Comparison of ENCODE assay signal across 16 cellular contexts in the genomic region with DNA sequence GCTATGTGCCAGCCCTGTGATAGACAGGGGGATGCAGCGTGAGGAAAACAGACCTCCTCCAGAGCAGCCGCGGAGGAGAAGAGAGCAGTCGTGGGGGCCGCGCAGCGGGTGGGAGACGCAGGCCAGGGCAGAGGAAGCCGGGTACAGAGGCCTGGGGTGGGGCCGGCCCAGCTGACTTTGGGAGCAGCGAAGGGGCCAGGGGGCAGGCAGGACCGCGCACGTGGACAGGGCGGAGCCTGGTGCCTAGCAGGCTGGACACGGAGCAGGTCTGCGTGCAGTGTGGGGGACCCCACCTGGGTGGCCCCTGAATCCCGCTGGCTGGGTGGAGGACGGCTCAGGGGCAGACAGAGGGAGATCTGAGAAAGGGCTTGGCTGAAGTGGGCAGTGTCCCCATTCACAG. TPM values are rescaled to one million over a fixed set of nuclear protein-coding genes. Genes with fewer than 3 reads are reported as not detected.
DNase-seq lines count a peak whose midpoint lies in the region; ATAC-seq, FAIRE-seq and TF ChIP-seq lines count a peak whose summit lies in the region.
"Had no signal": no experiment of that assay in that cellular context is flagged by ENCODE, and none has a peak within 500 bp of the region (broad histone marks: within the 10 kb centered on the region; RNA-seq: fewer than 3 reads in every experiment).

No MANE protein-coding gene starts in this region.

- H3K36me3 Mint-ChIP-seq in Caco-2 (ENCODE audit: insufficient read depth, unreplicated experiment) (peaks cover 46% of the 10 kb centered on the region), neural progenitor cell (no peaks in the 10 kb centered on the region), Calu3 (ENCODE audit: insufficient read depth, unreplicated experiment) (peaks cover 10% of the 10 kb centered on the region)
- H3K36me3 Mint-ChIP-seq: IgD-negative memory B cell had no signal

- ATAC-seq in K562: no peak

- H3K9me3 ChIP-seq in Caco-2 (no peaks in the 10 kb centered on the region), K562 (replicated peaks; ENCODE audit: control insufficient read depth, insufficient read depth, low read depth, low read length) (no peaks in the 10 kb centered on the region), hepatocyte (ENCODE audit: low read depth) (no peaks in the 10 kb centered on the region), neural progenitor cell (ENCODE audit: low read depth) (no peaks in the 10 kb centered on the region), Karpas-422 (ENCODE audit: low read length) (no peaks in the 10 kb centered on the region)
- H3K9me3 ChIP-seq: BE2C had no signal

- H3K9me3 Mint-ChIP-seq in Caco-2 (ENCODE audit: unreplicated experiment) (no peaks in the 10 kb centered on the region), neural progenitor cell (no peaks in the 10 kb centered on the region), Calu3 (ENCODE audit: low read depth, unreplicated experiment) (no peaks in the 10 kb centered on the region)
- H3K9me3 Mint-ChIP-seq: H9, IgD-negative memory B cell had no signal

- H3K27me3 Mint-ChIP-seq in Caco-2 (ENCODE audit: insufficient read depth, unreplicated experiment) (no peaks in the 10 kb centered on the region), neural progenitor cell (ENCODE audit: insufficient read depth, low read depth) (peaks cover 4% of the 10 kb centered on the region), Calu3 (ENCODE audit: unreplicated experiment) (no peaks in the 10 kb centered on the region)
- H3K27me3 Mint-ChIP-seq: IgD-negative memory B cell had no signal

- POLR2A ChIA-PET in Caco-2 (lab: Charles Lee): no interaction called here
- POLR2A ChIA-PET in K562 (lab: Yijun Ruan, JAX): interaction anchor here (0.9 kb wide), 1 partner anchor 22 kb away, joined by 4 read pairs; no protein-coding TSS in a partner anchor

- peak overlapping the region; percentile 66 for H3K27ac ChIP-seq in K562 (ENCODE audit: extremely low read depth, low read depth, low read length)
- peak overlapping the region; percentile 84 for H3K27ac ChIP-seq in hepatocyte
- H3K27ac ChIP-seq in neural progenitor cell: no peak overlapping the region
- H3K27ac ChIP-seq in Karpas-422 (ENCODE audit: low read length): no peak overlapping the region

- H3K4me1 ChIP-seq in Caco-2 (peaks cover 66% of the 10 kb centered on the region), K562 (replicated peaks in 1 of 2; ENCODE audit: control insufficient read depth in 2 of 2, insufficient read depth in 2 of 2, low read length in 2 of 2) (peaks cover 68 to 96% of the 10 kb centered on the region in 2 experiments), hepatocyte (ENCODE audit: insufficient read depth) (peaks cover 48% of the 10 kb centered on the region), neural progenitor cell (no peaks in the 10 kb centered on the region), Karpas-422 (ENCODE audit: low read length) (no peaks in the 10 kb centered on the region)

- H3F3A ChIP-seq in neural progenitor cell (ENCODE audit: low read depth): no peaks in the 10 kb centered on the region

- TF ChIP-seq CTCF in Caco-2 (IDR thresholded peaks at IDR 0.05; ENCODE audit: insufficient read depth in 1 of 2, low read depth in 1 of 2, low read length in 1 of 2, severe bottlenecking in 1 of 2, unreplicated experiment in 1 of 2): no peak
- TF ChIP-seq CTCF in K562 (IDR thresholded peaks at IDR 0.05 in 2 of 3, conservative IDR thresholded peaks at IDR 0.05 in 1 of 3; ENCODE audit: insufficient read depth in 2 of 3, low read depth in 1 of 3, low read length in 3 of 3): no peak
- no peak for TF ChIP-seq CTCF in hepatocyte (IDR thresholded peaks at IDR 0.05; ENCODE audit: poor library complexity)
- TF ChIP-seq CTCF in neural progenitor cell (IDR thresholded peaks at IDR 0.05): no peak
- no peak for TF ChIP-seq CTCF in Calu3 (IDR thresholded peaks at IDR 0.05; ENCODE audit: unreplicated experiment)

- TF ChIP-seq RAD21 in K562 (CRISPR knock-in tag; conservative IDR thresholded peaks at IDR 0.05 in 1 of 2, IDR thresholded peaks at IDR 0.05 in 1 of 2): no peak

- no TSS peak for BruUV-seq in Caco-2 (replicated peaks; lab: Mats Ljungman, UMichigan)
- BruUV-seq in K562 (replicated peaks; lab: Mats Ljungman, UMichigan): no TSS peak
- BruUV-seq in Calu3 (replicated peaks; lab: Mats Ljungman, UMichigan): no TSS peak

- H3K9ac ChIP-seq in K562 (ENCODE audit: insufficient read depth in 1 of 2, low read depth in 2 of 2, low read length in 2 of 2): peak overlapping the region; percentile 44 to 77; a peak in 3 of 4 replicates
- no peak overlapping the region for H3K9ac ChIP-seq in neural progenitor cell
- H3K9ac ChIP-seq in Karpas-422 (ENCODE audit: low read length): no peak overlapping the region

- H3K4me1 Mint-ChIP-seq in Caco-2 (ENCODE audit: low read depth, unreplicated experiment) (peaks cover 36% of the 10 kb centered on the region), neural progenitor cell (peaks cover 2% of the 10 kb centered on the region), Calu3 (ENCODE audit: low read depth, unreplicated experiment) (no peaks in the 10 kb centered on the region)

- H4K20me1 ChIP-seq in K562 (replicated peaks; ENCODE audit: control insufficient read depth, insufficient read depth, low read length): peaks cover 4% of the 10 kb centered on the region; the same call in 1 of the 2 replicates
- no peaks in the 10 kb centered on the region for H4K20me1 ChIP-seq in hepatocyte (ENCODE audit: insufficient read depth, poor library complexity, severe bottlenecking)
- no peaks in the 10 kb centered on the region for H4K20me1 ChIP-seq in neural progenitor cell (ENCODE audit: low read depth)
- H4K20me1 ChIP-seq in Karpas-422 (ENCODE audit: insufficient read depth, low read depth, low read length): no peaks in the 10 kb centered on the region

- FAIRE-seq in K562 (lab: Jason Lieb, UNC): no peak

- peak overlapping the region; percentile 46 for H3K4me2 ChIP-seq in K562 (ENCODE audit: insufficient read depth, low read length)
- peak overlapping the region; percentile 58 for H3K4me2 ChIP-seq in hepatocyte
- H3K4me2 ChIP-seq in neural progenitor cell: no peak overlapping the region
- no peak overlapping the region for H3K4me2 ChIP-seq in Karpas-422 (ENCODE audit: low read depth, low read length, poor library complexity, severe bottlenecking)

- H3K27me3 ChIP-seq in Caco-2 (replicated peaks; ENCODE audit: control insufficient read depth, insufficient read depth, low read length): no peaks in the 10 kb centered on the region
- no peaks in the 10 kb centered on the region for H3K27me3 ChIP-seq in K562 (ENCODE audit: control insufficient read depth in 2 of 2, insufficient read depth in 2 of 2, low read length in 2 of 2)
- no peaks in the 10 kb centered on the region for H3K27me3 ChIP-seq in hepatocyte
- H3K27me3 ChIP-seq in neural progenitor cell: no peaks in the 10 kb centered on the region
- no peaks in the 10 kb centered on the region for H3K27me3 ChIP-seq in Karpas-422 (ENCODE audit: low read length)
- H3K27me3 ChIP-seq: BE2C had no signal

- H3K4me3 Mint-ChIP-seq in Caco-2 (ENCODE audit: unreplicated experiment) (no peak overlapping the region), neural progenitor cell (no peak overlapping the region), Calu3 (ENCODE audit: low read depth, unreplicated experiment) (no peak overlapping the region)
- H3K4me3 Mint-ChIP-seq: H9, IgD-negative memory B cell had no signal

- no peaks in the 10 kb centered on the region for H3K9me2 ChIP-seq in hepatocyte (replicated peaks; ENCODE audit: insufficient read depth)
- no peaks in the 10 kb centered on the region for H3K9me2 ChIP-seq in Karpas-422 (replicated peaks; ENCODE audit: insufficient read depth, low read length)

- H2AFZ ChIP-seq in K562 (ENCODE audit: low read depth, low read length) (no peak overlapping the region), hepatocyte (no peak overlapping the region), neural progenitor cell (replicated peaks) (no peak overlapping the region), Karpas-422 (ENCODE audit: low read length) (no peak overlapping the region)

- in situ Hi-C loops in K562 (cut with MboI): no loop called here

- peak overlapping the region; percentile 59 for H3K27ac Mint-ChIP-seq in Caco-2 (ENCODE audit: unreplicated experiment)
- H3K27ac Mint-ChIP-seq in neural progenitor cell: peak overlapping the region; percentile 87
- no peak overlapping the region for H3K27ac Mint-ChIP-seq in Calu3 (ENCODE audit: unreplicated experiment)

- DNase-seq in Caco-2: no peak
- peak in 2 of 4 experiments; percentile 46 to 51 for DNase-seq in K562 (ENCODE audit: extremely low read depth in 1 of 4, low spot score in 3 of 4)
- no peak for DNase-seq in hepatocyte (ENCODE audit: low spot score)
- no peak for DNase-seq in neural progenitor cell (ENCODE audit: low spot score)
- no peak for DNase-seq in Karpas-422
- DNase-seq in GOT3 (lab: John Stamatoyannopoulos, UW): no peak
- DNase-seq in Calu3: no peak
- DNase-seq in DMS114 treated with DMSO at 0.1 percent for 48 hours (lab: John Stamatoyannopoulos, UW; ENCODE audit: unreplicated experiment): no peak
- DNase-seq: BE2C, H9, MV-4-11, NCI-H1436, NCI-H2029 treated with DMSO at 0.1 percent for 48 hours, NCI-H510A, NCI-H82 had no signal

- intact Hi-C loops in Caco-2 (cut with micrococcal nuclease; ENCODE audit: unreplicated experiment): loop anchor here (5.0 kb wide), 1 partner anchor 358 kb away; a partner anchor contains a TSS
- intact Hi-C loops in K562 (cut with micrococcal nuclease): no loop called here
- intact Hi-C loops in Calu3 (cut with micrococcal nuclease; ENCODE audit: unreplicated experiment): no loop called here

- TF ChIP-seq EP300 in K562 (IDR thresholded peaks at IDR 0.05; ENCODE audit: low read length): no peak

- peaks cover 3% of the 10 kb centered on the region for H3K36me3 ChIP-seq in Caco-2 (ENCODE audit: control insufficient read depth, insufficient read depth, low read length)
- H3K36me3 ChIP-seq in K562 (ENCODE audit: control insufficient read depth, insufficient read depth, low read length): peaks cover 45% of the 10 kb centered on the region; the same call in 2 of the 3 replicates
- H3K36me3 ChIP-seq in hepatocyte (replicated peaks; ENCODE audit: insufficient read depth, low read depth): no peaks in the 10 kb centered on the region
- H3K36me3 ChIP-seq in neural progenitor cell: no peaks in the 10 kb centered on the region
- no peaks in the 10 kb centered on the region for H3K36me3 ChIP-seq in Karpas-422 (ENCODE audit: insufficient read depth, low read length)
- H3K36me3 ChIP-seq: BE2C had no signal

- H3K79me2 ChIP-seq in K562 (ENCODE audit: control insufficient read depth, insufficient read depth, low read length): peaks cover 59% of the 10 kb centered on the region
- no peaks in the 10 kb centered on the region for H3K79me2 ChIP-seq in hepatocyte
- H3K79me2 ChIP-seq in neural progenitor cell (ENCODE audit: low read depth): no peaks in the 10 kb centered on the region
- H3K79me2 ChIP-seq in Karpas-422 (ENCODE audit: low read length): no peaks in the 10 kb centered on the region

- 65% methylated on average over 5 of the region's 19 CpGs for WGBS in K562 (ENCODE audit: insufficient coverage, low coverage, missing lambda C conversion rate)
- WGBS in hepatocyte (ENCODE audit: low lambda C conversion rate, missing lambda C conversion rate): 82% methylated on average over 17 of the region's 19 CpGs

- no peak for TF ChIP-seq POLR2A in K562 (conservative IDR thresholded peaks at IDR 0.05)

- H3K9me1 ChIP-seq in K562 (ENCODE audit: control insufficient read depth, insufficient read depth, low read length): no peaks in the 10 kb centered on the region

- H3K4me3 ChIP-seq in Caco-2 (ENCODE audit: low read depth, low read length): no peak overlapping the region
- no peak overlapping the region for H3K4me3 ChIP-seq in K562
- no peak overlapping the region for H3K4me3 ChIP-seq in hepatocyte
- no peak overlapping the region for H3K4me3 ChIP-seq in neural progenitor cell
- H3K4me3 ChIP-seq in Karpas-422 (ENCODE audit: low read length): no peak overlapping the region

- CTCF ChIA-PET in Caco-2 (lab: Charles Lee) (interaction anchor here (2.9 kb wide), 1 partner anchor 11 kb away, joined by 19 read pairs; no protein-coding TSS in a partner anchor), K562 (lab: Yijun Ruan, JAX; ENCODE audit: low intra/inter-chr PET ratio) (no interaction called here), Calu3 (lab: Charles Lee) (interaction anchor here (0.6 kb wide), 1 partner anchor 28 kb away, joined by 13 read pairs; no protein-coding TSS in a partner anchor)

RNA-seq across cellular contexts. Expression of a gene that starts 46.2 kb away (rescaled TPM):
- total RNA-seq in Caco-2 (2022): 24.1 and 25.9 TPM in 2 replicates
- total RNA-seq in K562 (2011; cell fraction: chromatin; rRNA removed; ENCODE audit: low replicate concordance): 14.4 and 38.8 TPM in 2 replicates
- 25.3 and 27.9 TPM in 2 replicates for total RNA-seq in K562 (2011; cell fraction: nucleolus; rRNA removed)
- 16.8 and 18.9 TPM in 2 replicates for total RNA-seq in K562 (2011; cell fraction: nucleoplasm; rRNA removed)
- total RNA-seq in K562 (2014; rRNA removed): 4.5 and 8.7 TPM in 2 replicates
- 0.26 and 0.47 TPM in 2 replicates for total RNA-seq in K562 (2014; rRNA removed; fragmentation: Illumina TruSeq; extraction: Trizol)
- 3.2 and 4.5 TPM in 2 replicates for total RNA-seq in K562 (2015; rRNA removed; fragmentation: Illumina TruSeq; extraction: Trizol)
- 32.7 and 35.9 TPM in 2 replicates for total RNA-seq in K562 (2021)
- 0.88 and 1.4 TPM in 2 replicates for polyA plus RNA-seq in K562 (2011; rRNA removed)
- polyA plus RNA-seq in K562 (2011; cell fraction: cytosol; rRNA removed): 0.81 and 4.8 TPM in 2 replicates
- polyA plus RNA-seq in K562 (2011; cell fraction: nucleus; rRNA removed): 3.4 and 13.6 TPM in 2 replicates
- polyA plus RNA-seq in K562 (2012): 7.9 and 12.2 TPM in 2 replicates
- 1.2 and 5.1 TPM in 2 replicates for polyA plus RNA-seq in K562 (2014; fragmentation: Illumina TruSeq; extraction: Trizol)
- under 1 TPM; 0.03 to 0.11 TPM for polyA plus RNA-seq in K562 (2014; fragmentation: Nextera tagmentation; extraction: Ambion mirVana)
- polyA plus RNA-seq in K562 (2014; rRNA removed): 4.7 and 5.5 TPM in 2 replicates
- 0.30 and 1.1 TPM in 2 replicates for polyA minus RNA-seq in K562 (2011; rRNA and poly(A)+ RNA removed)
- polyA minus RNA-seq in K562 (2011; cell fraction: cytosol; rRNA and poly(A)+ RNA removed): 12.3 and 14.7 TPM in 2 replicates
- polyA minus RNA-seq in K562 (2011; cell fraction: nucleus; rRNA and poly(A)+ RNA removed): 7.7 and 10.1 TPM in 2 replicates
- 3.1 and 4.1 TPM in 2 replicates for total RNA-seq in hepatocyte
- polyA plus RNA-seq in hepatocyte: 8.3 and 11.9 TPM in 2 replicates
- 0.36 and 0.96 TPM in 2 replicates for total RNA-seq in neural progenitor cell (ENCODE audit: low replicate concordance)
- 0.36 and 0.75 TPM in 2 replicates for total RNA-seq in Karpas-422 (2014; rRNA removed; shearing (Covaris generic); ENCODE audit: low replicate concordance)
- 3.1 and 5.2 TPM in 2 replicates for total RNA-seq in Calu3 (2022)

Comparison
In these comparisons a context has a peak if more than half of its experiments do, and no peak if none do; other contexts are left out.
1. H3K27ac ChIP-seq: peak in K562 (single experiment) and hepatocyte (single experiment); none in neural progenitor cell (single experiment) and Karpas-422 (single experiment).
2. H3K4me2 ChIP-seq: peak in K562 (single experiment) and hepatocyte (single experiment); none in neural progenitor cell (single experiment) and Karpas-422 (single experiment).
3. H3K9ac ChIP-seq: peak in K562 (2 of 2); none in neural progenitor cell (single experiment) and Karpas-422 (single experiment).